In the genomic region with DNA sequence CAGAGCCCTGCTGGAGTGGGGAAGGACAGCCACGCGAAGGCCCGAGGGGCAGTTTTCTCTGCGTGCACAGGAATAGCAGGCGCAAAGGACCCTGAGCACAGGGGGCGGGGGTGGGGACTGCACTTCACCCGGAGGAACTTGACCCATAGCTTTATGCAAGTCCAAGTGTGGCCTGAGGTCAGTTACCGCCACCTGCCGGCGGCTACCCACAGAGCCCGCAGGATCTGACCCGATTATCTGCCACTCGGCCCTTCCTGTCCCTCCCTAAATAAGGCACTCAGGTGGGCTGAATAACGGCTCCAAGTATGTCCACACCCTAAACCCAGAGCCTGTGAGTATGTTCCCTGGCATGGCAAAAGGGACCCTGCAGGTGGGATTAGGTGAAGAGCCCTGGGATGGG, we compare ENCODE assay signal across 11 cellular contexts.
DNase-seq lines count a peak whose midpoint lies in the region; ATAC-seq, FAIRE-seq and TF ChIP-seq lines count a peak whose summit lies in the region.
"Had no signal": no experiment of that assay in that cellular context is flagged by ENCODE, and none has a peak within 500 bp of the region (broad histone marks: within the 10 kb centered on the region; RNA-seq: fewer than 3 reads in every experiment).

No MANE protein-coding gene starts in this region.

- no peaks in the 10 kb centered on the region for H3K79me2 ChIP-seq in GM12878 (ENCODE audit: control insufficient read depth, insufficient read depth, low read length)

- H3K4me3 Mint-ChIP-seq in natural killer cell treated with Interleukin-12 subunit alpha and Interleukin-12 subunit beta and Interleukin-15 and Interleukin-18, amount 100 ng/mL, for 72 hours: no peak overlapping the region
- H3K4me3 Mint-ChIP-seq in natural killer cell: no peak overlapping the region
- H3K4me3 Mint-ChIP-seq: activated CD4-positive, alpha-beta T cell treated with anti-CD3 and anti-CD28 coated beads, Interleukin-2, amount 10 ng/mL, durations not matched to agents 7 days and 5 days had no signal

- 19% methylated on average over 14 of the region's 14 CpGs for WGBS in GM12878 (ENCODE audit: insufficient coverage, insufficient replicate concordance, low lambda C conversion rate, missing lambda C conversion rate)
- WGBS in aorta, 2 donors: 14 to 19% methylated on average over 14 of the region's 14 CpGs

- CTCF ChIA-PET in GM12878 (lab: Yijun Ruan, JAX): interaction anchor here (0.6 to 2.4 kb wide), 11 partner anchors 17 to 533 kb away, joined by 3 to 17 read pairs (median 4); no protein-coding TSS in a partner anchor

- no TSS peak for BruUV-seq in GM12878 (replicated peaks; lab: Mats Ljungman, UMichigan)

- peaks cover 11 to 14% of the 10 kb centered on the region in 2 donors for H3K27me3 Mint-ChIP-seq in natural killer cell treated with Interleukin-12 subunit alpha and Interleukin-12 subunit beta and Interleukin-15 and Interleukin-18, amount 100 ng/mL, for 72 hours
- peaks cover 0 to 10% of the 10 kb centered on the region in 2 donors for H3K27me3 Mint-ChIP-seq in natural killer cell (ENCODE audit: low read depth in 2 of 2)
- H3K27me3 Mint-ChIP-seq: activated CD4-positive, alpha-beta T cell treated with anti-CD3 and anti-CD28 coated beads, Interleukin-2, amount 10 ng/mL, durations not matched to agents 7 days and 5 days had no signal

- H3K36me3 ChIP-seq in GM12878 (ENCODE audit: control insufficient read depth in 2 of 2, insufficient read depth in 2 of 2, low read length in 1 of 2) (no peaks in the 10 kb centered on the region), aorta (ENCODE audit: control insufficient read depth in 1 of 2, insufficient read depth in 2 of 2, low read length in 1 of 2) (no peaks in the 10 kb centered on the region)
- H3K36me3 ChIP-seq: BLaER1 treated with 17β-estradiol and CSF1 and Interleukin-3, amounts not matched to agents 10 nM and 100 nM had no signal

- intact Hi-C loops in natural killer cell (cut with micrococcal nuclease): no loop called here
- intact Hi-C loops in GM12878 (cut with micrococcal nuclease; ENCODE audit: unreplicated experiment): loop anchor here (5.0 kb wide), 2 partner anchors 206 to 286 kb away; no protein-coding TSS in a partner anchor
- intact Hi-C loops in aorta (cut with DNase I): no loop called here

- in situ Hi-C loops in GM12878 (cut with MboI): loop anchor here (5.0 kb wide), 1 partner anchor 286 kb away; no protein-coding TSS in a partner anchor

- H3K36me3 Mint-ChIP-seq in natural killer cell treated with Interleukin-12 subunit alpha and Interleukin-12 subunit beta and Interleukin-15 and Interleukin-18, amount 100 ng/mL, for 72 hours: peaks cover 7% of the 10 kb centered on the region
- H3K36me3 Mint-ChIP-seq in natural killer cell: no peaks in the 10 kb centered on the region

- TF ChIP-seq CTCF in natural killer cell (IDR thresholded peaks at IDR 0.05) (no peak), GM12878 (IDR thresholded peaks at IDR 0.05 in 2 of 3, conservative IDR thresholded peaks at IDR 0.05 in 1 of 3; ENCODE audit: control insufficient read depth in 2 of 3, extremely low read depth in 1 of 3, insufficient read depth in 1 of 3, low read depth in 3 of 3, low read length in 3 of 3) (peak; percentile 55 to 73 (median 65); a peak in 5 of 6 replicates)

- no peak for TF ChIP-seq POLR2A in GM12878 (IDR thresholded peaks at IDR 0.05; ENCODE audit: low read depth, low read length)

- no peak overlapping the region for H3K27ac ChIP-seq in GM12878 (ENCODE audit: control insufficient read depth, insufficient read depth)
- H3K27ac ChIP-seq in aorta (ENCODE audit: low read depth in 1 of 2, low read length in 2 of 2): no peak overlapping the region
- H3K27ac ChIP-seq: BLaER1 treated with 17β-estradiol and CSF1 and Interleukin-3, amounts not matched to agents 10 nM and 100 nM; KMS-11 had no signal

- no peak for ATAC-seq in natural killer cell treated with Interleukin-12 subunit alpha and Interleukin-12 subunit beta and Interleukin-15 and Interleukin-18, amount 100 ng/mL, for 72 hours
- ATAC-seq in natural killer cell (no peak), GM12878 (peak; percentile 54), aorta (ENCODE audit: low FRiP score) (peak; percentile 67), GM19023 (IDR thresholded peaks at IDR 0.05; ENCODE audit: unreplicated experiment) (no peak)

- no peak for TF ChIP-seq EP300 in GM12878 (IDR thresholded peaks at IDR 0.05; ENCODE audit: borderline replicate concordance in 1 of 2, control insufficient read depth in 1 of 2, low read depth in 2 of 2, low read length in 2 of 2)

- no peak overlapping the region for H3K4me2 ChIP-seq in GM12878 (ENCODE audit: control insufficient read depth, insufficient read depth)
- H3K4me2 ChIP-seq: BLaER1 treated with 17β-estradiol and CSF1 and Interleukin-3, amounts not matched to agents 10 nM and 100 nM; KMS-11 had no signal

- H3K4me1 Mint-ChIP-seq in natural killer cell treated with Interleukin-12 subunit alpha and Interleukin-12 subunit beta and Interleukin-15 and Interleukin-18, amount 100 ng/mL, for 72 hours (ENCODE audit: low read depth in 2 of 2): no peaks in the 10 kb centered on the region
- H3K4me1 Mint-ChIP-seq in natural killer cell: no peaks in the 10 kb centered on the region
- H3K4me1 Mint-ChIP-seq: activated CD4-positive, alpha-beta T cell treated with anti-CD3 and anti-CD28 coated beads, Interleukin-2, amount 10 ng/mL, durations not matched to agents 7 days and 5 days had no signal

- H3K9me3 ChIP-seq in GM12878 (replicated peaks; ENCODE audit: control insufficient read depth, insufficient read depth, low read length): peaks cover 5% of the 10 kb centered on the region; the same call in 2 of the 3 replicates
- peaks cover 8% of the 10 kb centered on the region for H3K9me3 ChIP-seq in aorta (ENCODE audit: control insufficient read depth, low read length)

- H3K4me1 ChIP-seq in GM12878 (ENCODE audit: control insufficient read depth, insufficient read depth, low read length) (no peaks in the 10 kb centered on the region), aorta (ENCODE audit: control insufficient read depth in 1 of 2, insufficient read depth in 2 of 2, low read length in 2 of 2) (no peaks in the 10 kb centered on the region)
- H3K4me1 ChIP-seq: BLaER1 treated with 17β-estradiol and CSF1 and Interleukin-3, amounts not matched to agents 10 nM and 100 nM had no signal

- no peak overlapping the region for H2AFZ ChIP-seq in GM12878 (ENCODE audit: control insufficient read depth, low read depth, low read length)

- H3K9me3 Mint-ChIP-seq in natural killer cell treated with Interleukin-12 subunit alpha and Interleukin-12 subunit beta and Interleukin-15 and Interleukin-18, amount 100 ng/mL, for 72 hours: peaks cover 4% of the 10 kb centered on the region
- H3K9me3 Mint-ChIP-seq in natural killer cell: peaks cover 2 to 6% of the 10 kb centered on the region in 2 donors

- no peak for FAIRE-seq in GM12878 (lab: Jason Lieb, UNC)

- TF ChIP-seq RAD21 in GM12878 (IDR thresholded peaks at IDR 0.05; ENCODE audit: insufficient read depth, low read depth, low read length): peak; percentile 71

- SMC1A ChIA-PET in GM12878 (lab: Charles Lee; ENCODE audit: uncharacterized antibody, unreplicated experiment): interaction anchor here (1.4 to 2.3 kb wide), 2 partner anchors 200 to 204 kb away, joined by 8 to 9 read pairs; no protein-coding TSS in a partner anchor

- RAD21 ChIA-PET in GM12878 (lab: Charles Lee; ENCODE audit: unreplicated experiment): interaction anchor here (0.5 kb wide), 1 partner anchor 83 kb away, joined by 3 read pairs; no protein-coding TSS in a partner anchor

- H3K4me3 ChIP-seq in GM12878: no peak overlapping the region
- no peak overlapping the region for H3K4me3 ChIP-seq in aorta (ENCODE audit: low read length in 2 of 2)
- H3K4me3 ChIP-seq: BLaER1 treated with 17β-estradiol and CSF1 and Interleukin-3, amounts not matched to agents 10 nM and 100 nM had no signal

- H3K27me3 ChIP-seq in GM12878 (replicated peaks in 1 of 2; ENCODE audit: control insufficient read depth in 2 of 2, insufficient read depth in 2 of 2, low read length in 1 of 2) (no peaks in the 10 kb centered on the region), aorta (ENCODE audit: control insufficient read depth in 1 of 2, insufficient read depth in 2 of 2, low read length in 1 of 2) (no peaks in the 10 kb centered on the region)

- H3K9ac ChIP-seq in GM12878 (ENCODE audit: control insufficient read depth, insufficient read depth, low read length): no peak overlapping the region
- H3K9ac ChIP-seq: BLaER1 treated with 17β-estradiol and CSF1 and Interleukin-3, amounts not matched to agents 10 nM and 100 nM; KMS-11 had no signal

- peak; percentile 37 for DNase-seq in natural killer cell treated with Interleukin-12 subunit alpha and Interleukin-12 subunit beta and Interleukin-15 and Interleukin-18, amount 100 ng/mL, for 72 hours (ENCODE audit: low spot score)
- no peak for DNase-seq in natural killer cell
- peak; percentile 2 for DNase-seq in GM12878 (ENCODE audit: low read depth, low spot score)
- DNase-seq in islet precursor cell: peak; percentile 76
- peak; percentile 51 to 73 for DNase-seq in aorta
- no peak for DNase-seq in stimulated activated naive CD4-positive, alpha-beta T cell treated with Interleukin-2 at 50 U/mL for 16 hours (lab: John Stamatoyannopoulos, UW)
- DNase-seq in DMS79 (lab: John Stamatoyannopoulos, UW): no peak
- DNase-seq: activated CD4-positive, alpha-beta T cell treated with anti-CD3 and anti-CD28 coated beads, Interleukin-2, amount 10 ng/mL, durations not matched to agents 7 days and 5 days had no signal

- H4K20me1 ChIP-seq in GM12878 (ENCODE audit: control insufficient read depth, insufficient read depth): no peaks in the 10 kb centered on the region
- H4K20me1 ChIP-seq: BLaER1 treated with 17β-estradiol and CSF1 and Interleukin-3, amounts not matched to agents 10 nM and 100 nM had no signal

- POLR2A ChIA-PET in GM12878 (lab: Charles Lee): no interaction called here

- H3K27ac Mint-ChIP-seq in natural killer cell treated with Interleukin-12 subunit alpha and Interleukin-12 subunit beta and Interleukin-15 and Interleukin-18, amount 100 ng/mL, for 72 hours: no peak overlapping the region
- no peak overlapping the region for H3K27ac Mint-ChIP-seq in natural killer cell
- H3K27ac Mint-ChIP-seq: activated CD4-positive, alpha-beta T cell treated with anti-CD3 and anti-CD28 coated beads, Interleukin-2, amount 10 ng/mL, durations not matched to agents 7 days and 5 days had no signal

TF ChIP-seq in GM12878, 131 proteins besides CTCF, POLR2A, EP300 and RAD21:
- TF ChIP-seq YY1 (IDR thresholded peaks at IDR 0.05; ENCODE audit: low read depth, low read length) (peak; percentile 55; the same call in 1 of the 2 replicates), SMC3 (IDR thresholded peaks at IDR 0.05; ENCODE audit: borderline replicate concordance, low read length) (peak; percentile 84; the same call in 1 of the 2 replicates), RUNX3 (IDR thresholded peaks at IDR 0.05; ENCODE audit: low read length) (peak; percentile 33; the same call in 1 of the 2 replicates), ZBED1 (IDR thresholded peaks at IDR 0.05; ENCODE audit: borderline replicate concordance) (no peak)

Comparison
In these comparisons a context has a peak if more than half of its experiments do, and no peak if none do; other contexts are left out.
1. DNase-seq: peak in natural killer cell treated with Interleukin-12 subunit alpha and Interleukin-12 subunit beta and Interleukin-15 and Interleukin-18, amount 100 ng/mL, for 72 hours (single experiment), GM12878 (single experiment), islet precursor cell (single experiment) and aorta (2 of 2); none in natural killer cell (single experiment), stimulated activated naive CD4-positive, alpha-beta T cell treated with Interleukin-2 at 50 U/mL for 16 hours (single experiment) and DMS79 (single experiment).
2. ATAC-seq: peak in GM12878 (single experiment) and aorta (single experiment); none in natural killer cell treated with Interleukin-12 subunit alpha and Interleukin-12 subunit beta and Interleukin-15 and Interleukin-18, amount 100 ng/mL, for 72 hours (0 of 2), natural killer cell (0 of 3) and GM19023 (single experiment).